In the genomic region with DNA sequence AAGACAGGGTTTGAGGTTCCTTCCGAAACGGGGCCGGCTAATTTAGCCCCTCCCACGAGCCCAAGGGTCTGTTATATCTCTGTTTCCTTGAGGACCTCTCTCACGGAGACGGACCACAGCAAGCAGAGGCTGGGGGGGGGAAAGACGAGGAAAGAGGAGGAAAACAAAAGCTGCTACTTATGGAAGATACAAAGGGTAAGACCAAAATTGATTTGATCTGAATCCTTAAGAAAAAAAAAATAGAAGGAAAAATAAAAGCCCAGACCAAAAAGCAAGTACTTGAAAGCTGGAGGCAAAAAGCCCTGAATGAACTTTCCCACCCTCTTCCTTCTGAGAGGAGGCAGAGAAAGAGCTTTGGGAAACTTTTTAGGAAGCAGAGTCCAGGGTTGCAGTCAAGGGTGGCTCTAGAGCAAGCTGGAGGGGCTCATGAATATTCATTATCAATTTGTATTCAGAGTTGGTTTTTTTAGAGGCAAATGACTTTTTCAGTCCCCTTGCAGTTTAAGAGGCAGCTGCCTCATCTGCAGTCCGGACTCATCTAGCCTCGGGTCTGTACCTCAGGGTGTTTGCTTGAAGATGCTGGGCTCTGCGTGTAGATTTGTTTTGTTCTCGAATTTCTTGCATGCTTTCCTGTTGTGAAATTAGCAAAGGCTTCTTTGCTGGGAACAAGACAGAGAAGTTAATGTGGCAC, we compare ENCODE assay signal across 8 cellular contexts. TPM values are rescaled to one million over a fixed set of nuclear protein-coding genes. Genes with fewer than 3 reads are reported as not detected.
DNase-seq lines count a peak whose midpoint lies in the region; ATAC-seq and TF ChIP-seq lines count a peak whose summit lies in the region.

Gene ENTPD1 (plus strand): TSS at position 103 of the 691 bp plus-strand sequence. CDS start 77 bp downstream, at position 180.

- H3K27me3 Mint-ChIP-seq in effector memory CD8-positive, alpha-beta T cell, result peaks cover 12 to 31% of the 10 kb centered on the region in 2 donors

- intact Hi-C loops in mucosa of descending colon (cut with DNase I, micrococcal nuclease) (no loop called here), vagina (cut with DNase I) (no loop called here)

- ATAC-seq in GM18861 (IDR thresholded peaks at IDR 0.05; ENCODE audit: unreplicated experiment), result peak; percentile 25
- no peak for ATAC-seq in effector memory CD8-positive, alpha-beta T cell (replicated peaks)
- ATAC-seq in mucosa of descending colon, result peak; percentile 49

- H3K4me3 ChIP-seq in mucosa of descending colon (no peak within 1 kb of the TSS), vagina (peak within 1 kb of the TSS; percentile 40 to 48), GM23248 (no peak within 1 kb of the TSS)

- peak in 1 of 2 donors; percentile 31 for TF ChIP-seq POLR2A in vagina (IDR thresholded peaks at IDR 0.05)

- H2AFZ ChIP-seq in GM23248, result no peak within 1 kb of the TSS

- H3K27ac Mint-ChIP-seq in effector memory CD8-positive, alpha-beta T cell, result peak within 1 kb of the TSS; percentile 19 to 44

- DNase-seq in NAMALWA (ENCODE audit: low spot score) (peak; percentile 62), mucosa of descending colon (peak in 2 of 3 donors; percentile 33 to 34), vagina (ENCODE audit: extremely low spot score in 2 of 2) (no peak), GM23248 (no peak), SW480 (ENCODE audit: low spot score) (no peak), epidermal melanocyte (ENCODE audit: insufficient read length, low spot score) (no peak)
- no peak for DNase-seq in effector memory CD8-positive, alpha-beta T cell

- H3K79me2 ChIP-seq in GM23248 (ENCODE audit: insufficient read depth), result no peaks in the 10 kb centered on the region

- no peak for TF ChIP-seq CTCF in mucosa of descending colon (IDR thresholded peaks at IDR 0.05)
- no peak for TF ChIP-seq CTCF in vagina (IDR thresholded peaks at IDR 0.05)

- H3K27me3 ChIP-seq in vagina, result no peaks in the 10 kb centered on the region
- H3K27me3 ChIP-seq in GM23248 (replicated peaks; ENCODE audit: insufficient read depth), result peaks cover 15% of the 10 kb centered on the region; the same call in 1 of the 2 replicates

- H4K20me1 ChIP-seq in GM23248 (ENCODE audit: insufficient read depth), result no peaks in the 10 kb centered on the region

- H3K36me3 ChIP-seq in mucosa of descending colon (ENCODE audit: low read depth) (no peaks in the 10 kb centered on the region), vagina (no peaks in the 10 kb centered on the region), GM23248 (ENCODE audit: low read depth) (no peaks in the 10 kb centered on the region)

- H3K27ac ChIP-seq in vagina (peak within 1 kb of the TSS; percentile 86), GM23248 (no peak within 1 kb of the TSS)

- 2 to 3% methylated on average over 11 of the region's 11 CpGs for WGBS in GM23248 (ENCODE audit: low coverage in 1 of 2, low lambda C conversion rate in 2 of 2, missing lambda C conversion rate in 2 of 2), 2 experiments

- no peaks in the 10 kb centered on the region for H3K9me3 Mint-ChIP-seq in effector memory CD8-positive, alpha-beta T cell

- H3K4me2 ChIP-seq in GM23248 (ENCODE audit: unreplicated experiment), result no peak within 1 kb of the TSS

- no peak within 1 kb of the TSS for H3K9ac ChIP-seq in GM23248

- no peaks in the 10 kb centered on the region for H3K4me1 ChIP-seq in mucosa of descending colon (ENCODE audit: low read depth)
- peaks cover 21% of the 10 kb centered on the region for H3K4me1 ChIP-seq in vagina
- no peaks in the 10 kb centered on the region for H3K4me1 ChIP-seq in GM23248 (ENCODE audit: insufficient read depth)

- in situ Hi-C loops in GM23248 (cut with MboI), result no loop called here

- peaks cover 7 to 16% of the 10 kb centered on the region in 2 donors for H3K4me1 Mint-ChIP-seq in effector memory CD8-positive, alpha-beta T cell (ENCODE audit: low read depth in 2 of 2)

- no peaks in the 10 kb centered on the region for H3K9me2 ChIP-seq in GM23248 (ENCODE audit: insufficient read depth)

- H3K9me3 ChIP-seq in mucosa of descending colon, result no peaks in the 10 kb centered on the region
- H3K9me3 ChIP-seq in vagina, result no peaks in the 10 kb centered on the region
- no peaks in the 10 kb centered on the region for H3K9me3 ChIP-seq in GM23248 (ENCODE audit: low read depth)

- H3K4me3 Mint-ChIP-seq in effector memory CD8-positive, alpha-beta T cell, result peak within 1 kb of the TSS in 1 of 2 donors; percentile 67

- H3K36me3 Mint-ChIP-seq in effector memory CD8-positive, alpha-beta T cell (ENCODE audit: insufficient read depth), result no peaks in the 10 kb centered on the region

- H3F3A ChIP-seq in GM23248 (ENCODE audit: insufficient read depth), result no peaks in the 10 kb centered on the region

RNA-seq across cellular contexts. Expression of gene ENTPD1, which starts in this region (rescaled TPM):
- total RNA-seq in mucosa of descending colon (10 to 100 TPM in 1 of 3 donors, 1 to 10 TPM in 2; 7.1 to 20.3 (median 7.2) TPM), vagina (17.7 TPM)
- not detected in 2 replicates for total RNA-seq in GM23248 (2014; rRNA removed; shearing (Covaris generic))
- polyA plus RNA-seq in GM23248 (2016; fragmentation: Nextera tagmentation; extraction: Ambion mirVana), result 0.29 and 0.35 TPM in 2 replicates

Comparison
In these comparisons a context has a peak if more than half of its experiments do, and no peak if none do; other contexts are left out.
1. DNase-seq: peak in NAMALWA (single experiment) and mucosa of descending colon (2 of 3); none in effector memory CD8-positive, alpha-beta T cell (0 of 3), vagina (0 of 2), GM23248 (single experiment), SW480 (single experiment) and epidermal melanocyte (single experiment).
2. H3K4me3 ChIP-seq: peak in vagina (2 of 2); none in mucosa of descending colon (single experiment) and GM23248 (single experiment).